1 cellular context compared by ENCODE assay signal in genomic region chrX:906586-906985, GRCh38.
TF ChIP-seq lines count a peak whose summit lies in the region.

No MANE protein-coding gene starts in this region.

TF ChIP-seq in H1, 55 proteins besides CTCF, POLR2A, EP300 and RAD21 (continued from another document):
- TF ChIP-seq CHD7 (IDR thresholded peaks at IDR 0.05; ENCODE audit: insufficient replicate concordance, low read length) (no peak), JUND (IDR thresholded peaks at IDR 0.05; ENCODE audit: low read length) (no peak), EGR1 (IDR thresholded peaks at IDR 0.05; ENCODE audit: borderline replicate concordance, low read depth, low read length) (no peak)
TF ChIP-seq in H1: peak in this region for 0.
